In the genomic region with DNA sequence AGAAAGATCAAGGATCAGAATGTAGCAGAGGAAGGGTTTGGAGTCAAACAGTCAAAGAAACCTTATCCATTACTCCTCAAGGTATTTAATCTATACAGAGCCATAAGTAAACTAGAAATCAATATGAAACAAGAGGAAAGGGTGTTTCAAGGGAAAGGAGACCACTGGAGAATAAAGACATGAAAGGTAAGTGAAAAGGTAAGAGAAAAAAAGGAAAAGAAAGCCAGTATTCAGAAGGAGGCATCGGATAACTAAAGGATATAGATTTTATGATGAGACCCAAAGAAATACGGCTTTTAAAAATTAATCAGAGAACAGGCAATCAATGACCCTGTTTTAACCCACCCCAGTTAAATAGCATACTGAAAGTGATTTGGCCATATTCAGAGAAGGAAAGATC, we compare ENCODE assay signal across 33 cellular contexts.
"Had no signal": no experiment of that assay in that cellular context is flagged by ENCODE, and none has a peak within 500 bp of the region (broad histone marks: within the 10 kb centered on the region; RNA-seq: fewer than 3 reads in every experiment).

No MANE protein-coding gene starts in this region.

- ATAC-seq: activated naive CD4-positive, alpha-beta T cell treated with anti-CD3 and anti-CD28 coated beads, Interleukin-2, amount 50 U/mL, for 72 hours; activated naive CD8-positive, alpha-beta T cell treated with anti-CD3 and anti-CD28 coated beads, Interleukin-2, amount 50 U/mL, for 24 hours; activated T-cell treated with anti-CD3 and anti-CD28 coated beads, Interleukin-2, amount 50 U/mL, for 4 hours; activated T-cell treated with anti-CD3 and anti-CD28 coated beads, Interleukin-2, amount 50 U/mL, for 72 hours; activated T-helper 17 cell treated with anti-CD3 and anti-CD28 coated beads, Interleukin-2, amount 50 U/mL, for 72 hours; body of pancreas had no signal

- DNase-seq: activated effector memory CD4-positive, alpha-beta T cell treated with anti-CD3 and anti-CD28 coated beads, Interleukin-2, amount 50 U/mL, for 16 hours; activated effector memory CD4-positive, alpha-beta T cell treated with Interleukin-2 at 50 U/mL for 16 hours; activated gamma-delta T cell; activated gamma-delta T cell treated with Interleukin-2 at 50 U/mL for 16 hours; activated naive CD4-positive, alpha-beta T cell; activated naive CD4-positive, alpha-beta T cell treated with anti-CD3 and anti-CD28 coated beads for 36 hours; activated naive CD4-positive, alpha-beta T cell treated with anti-CD3 and anti-CD28 coated beads, Interleukin-2, amount 10 ng/mL, durations not matched to agents 7 days and 5 days; activated naive CD4-positive, alpha-beta T cell treated with anti-CD3 and anti-CD28 coated beads, Interleukin-2, amount 50 U/mL, for 16 hours; activated naive CD4-positive, alpha-beta T cell treated with Interleukin-2 at 50 U/mL for 16 hours; activated naive CD8-positive, alpha-beta T cell treated with anti-CD3 and anti-CD28 coated beads for 36 hours; activated naive CD8-positive, alpha-beta T cell treated with anti-CD3 and anti-CD28 coated beads, Interleukin-2, amount 10 ng/mL, durations not matched to agents 7 days and 5 days; activated naive CD8-positive, alpha-beta T cell treated with anti-CD3 and anti-CD28 coated beads, Interleukin-2, amount 50 U/mL, for 24 hours; activated T-cell treated with anti-CD3 and anti-CD28 coated beads, Interleukin-2, amount 50 U/mL, for 24 hours; activated T-cell treated with anti-CD3 and anti-CD28 coated beads, Interleukin-2, amount 50 U/mL, for 4 hours; activated T-cell treated with anti-CD3 and anti-CD28 coated beads, Interleukin-2, amount 50 U/mL, for 48 hours; activated T-cell treated with anti-CD3 and anti-CD28 coated beads, Interleukin-2, amount 50 U/mL, for 72 hours; adrenal gland; amniotic stem cell; amygdala; anterior cingulate cortex; aorta; body of pancreas; brain microvascular endothelial cell; caudate nucleus; central memory CD4-positive, alpha-beta T cell; cerebellar nuclear complex had no signal

- H3K27me3 ChIP-seq: adrenal gland, ascending aorta, body of pancreas, brain microvascular endothelial cell, breast epithelium, cardiac muscle cell had no signal

- H3K4me1 ChIP-seq: adrenal gland, ascending aorta, body of pancreas, breast epithelium had no signal

- H3K9me3 ChIP-seq: adrenal gland, ascending aorta, body of pancreas had no signal

- H3K4me3 ChIP-seq: adrenal gland, ascending aorta, body of pancreas, breast epithelium, cardiac muscle cell had no signal

- H3K36me3 ChIP-seq: adrenal gland, ascending aorta, brain microvascular endothelial cell, breast epithelium, cardiac muscle cell had no signal

- FAIRE-seq: astrocyte, bronchial epithelial cell had no signal

- H3K27ac ChIP-seq: adrenal gland, ascending aorta, body of pancreas, brain microvascular endothelial cell, breast epithelium, cardiac muscle cell had no signal
